Comparison of ENCODE assay signal across 17 cellular contexts in the genomic region with DNA sequence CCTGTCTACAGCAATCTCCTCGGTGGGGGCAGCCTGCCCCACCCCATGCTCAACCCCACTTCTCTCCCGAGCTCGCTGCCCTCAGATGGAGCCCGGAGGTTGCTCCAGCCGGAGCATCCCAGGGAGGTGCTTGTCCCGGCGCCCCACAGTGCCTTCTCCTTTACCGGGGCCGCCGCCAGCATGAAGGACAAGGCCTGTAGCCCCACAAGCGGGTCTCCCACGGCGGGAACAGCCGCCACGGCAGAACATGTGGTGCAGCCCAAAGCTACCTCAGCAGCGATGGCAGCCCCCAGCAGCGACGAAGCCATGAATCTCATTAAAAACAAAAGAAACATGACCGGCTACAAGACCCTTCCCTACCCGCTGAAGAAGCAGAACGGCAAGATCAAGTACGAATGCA. TPM values are rescaled to one million over a fixed set of nuclear protein-coding genes. Genes with fewer than 3 reads are reported as not detected.
DNase-seq lines count a peak whose midpoint lies in the region; ATAC-seq and TF ChIP-seq lines count a peak whose summit lies in the region.
"Had no signal": no experiment of that assay in that cellular context is flagged by ENCODE, and none has a peak within 500 bp of the region (broad histone marks: within the 10 kb centered on the region; RNA-seq: fewer than 3 reads in every experiment).

No MANE protein-coding gene starts in this region.

- H3K36me3 ChIP-seq in left ventricle myocardium inferior = peaks cover 27% of the 10 kb centered on the region

- H3K36me3 Mint-ChIP-seq in activated T-helper 1 cell treated with anti-CD3 and anti-CD28 coated beads, Interleukin-12 subunit alpha, Interleukin-12 subunit beta, Interleukin-2, Interleukin-4 antibody, amounts not matched to agents 30 ng/mL and 10 ng/mL and 1 ng/mL, durations not matched to agents 14 hours and 24 hours and 36 hours (ENCODE audit: low read depth) = peaks cover 89% of the 10 kb centered on the region
- H3K36me3 Mint-ChIP-seq in immature natural killer cell = peaks cover 68 to 87% (median 77%) of the 10 kb centered on the region in 3 donors

- intact Hi-C loops in activated T-helper 1 cell treated with anti-CD3 and anti-CD28 coated beads, Interleukin-12 subunit alpha, Interleukin-12 subunit beta, Interleukin-2, Interleukin-4 antibody, amounts not matched to agents 30 ng/mL and 10 ng/mL and 1 ng/mL, durations not matched to agents 14 hours and 24 hours and 36 hours (cut with micrococcal nuclease) = no loop called here
- intact Hi-C loops in left ventricle myocardium inferior (cut with micrococcal nuclease) = no loop called here

- H3K4me1 ChIP-seq in left ventricle myocardium inferior = peaks cover 13% of the 10 kb centered on the region

- no peak overlapping the region for H3K27ac ChIP-seq in left ventricle myocardium inferior (replicated peaks)

- H3K27me3 ChIP-seq in left ventricle myocardium inferior (ENCODE audit: low read depth) = peaks cover 53% of the 10 kb centered on the region

- no peak overlapping the region for H3K27ac Mint-ChIP-seq in stimulated activated naive CD8-positive, alpha-beta T cell treated with anti-CD3 and anti-CD28 coated beads, Interleukin-15, amount 100 ng/mL, for 72 hours
- H3K27ac Mint-ChIP-seq in activated T-helper 1 cell treated with anti-CD3 and anti-CD28 coated beads, Interleukin-12 subunit alpha, Interleukin-12 subunit beta, Interleukin-2, Interleukin-4 antibody, amounts not matched to agents 30 ng/mL and 10 ng/mL and 1 ng/mL, durations not matched to agents 14 hours and 24 hours and 36 hours = peak overlapping the region; percentile 61
- H3K27ac Mint-ChIP-seq in immature natural killer cell = peak overlapping the region; percentile 94 to 100 (median 98)
- H3K27ac Mint-ChIP-seq: B cell had no signal

- H3K4me1 Mint-ChIP-seq in stimulated activated naive CD8-positive, alpha-beta T cell treated with anti-CD3 and anti-CD28 coated beads, Interleukin-15, amount 100 ng/mL, for 72 hours = peaks cover 85% of the 10 kb centered on the region
- H3K4me1 Mint-ChIP-seq in activated T-helper 1 cell treated with anti-CD3 and anti-CD28 coated beads, Interleukin-12 subunit alpha, Interleukin-12 subunit beta, Interleukin-2, Interleukin-4 antibody, amounts not matched to agents 30 ng/mL and 10 ng/mL and 1 ng/mL, durations not matched to agents 14 hours and 24 hours and 36 hours (ENCODE audit: low read depth) = peaks cover 91% of the 10 kb centered on the region
- peaks cover 96 to 100% of the 10 kb centered on the region in 2 donors for H3K4me1 Mint-ChIP-seq in immature natural killer cell

- no peak for ATAC-seq in stimulated activated naive CD8-positive, alpha-beta T cell treated with anti-CD3 and anti-CD28 coated beads, Interleukin-15, amount 100 ng/mL, for 72 hours
- no peak for ATAC-seq in stimulated activated naive CD8-positive, alpha-beta T cell treated with anti-CD3 and anti-CD28 coated beads, Interleukin-15, Interleukin-2, amounts not matched to agents 100 U/mL and 50 U/mL, for 24 hours
- no peak for ATAC-seq in GM21447 (IDR thresholded peaks at IDR 0.05; ENCODE audit: unreplicated experiment)
- ATAC-seq: CD8-positive, alpha-beta T cell had no signal

- no peak for DNase-seq in stimulated activated naive CD8-positive, alpha-beta T cell treated with anti-CD3 and anti-CD28 coated beads, Interleukin-15, amount 100 ng/mL, for 72 hours
- DNase-seq in stimulated activated naive CD8-positive, alpha-beta T cell treated with anti-CD3 and anti-CD28 coated beads, Interleukin-15, Interleukin-2, amounts not matched to agents 100 U/mL and 50 U/mL, for 24 hours = no peak
- DNase-seq in activated T-helper 1 cell treated with anti-CD3 and anti-CD28 coated beads, Interleukin-12 subunit alpha, Interleukin-12 subunit beta, Interleukin-2, Interleukin-4 antibody, amounts not matched to agents 30 ng/mL and 10 ng/mL and 1 ng/mL, durations not matched to agents 14 hours and 24 hours and 36 hours (ENCODE audit: low spot score) = no peak
- no peak for DNase-seq in immature natural killer cell
- DNase-seq in NCI-H187 treated with DMSO at 0.1 percent for 48 hours (lab: John Stamatoyannopoulos, UW) = no peak
- DNase-seq in left ventricle myocardium inferior = no peak
- DNase-seq: CD8-positive, alpha-beta T cell; GF-D8; GOT3; KG1; NCI-H1092 treated with DMSO at 0.1 percent for 48 hours; NCI-H1694 treated with DMSO at 0.1 percent for 48 hours; NCI-H446 treated with DMSO at 0.1 percent for 48 hours; NCI-H774; SHP77 treated with DMSO at 0.1 percent for 48 hours had no signal

- H3K9me3 Mint-ChIP-seq in stimulated activated naive CD8-positive, alpha-beta T cell treated with anti-CD3 and anti-CD28 coated beads, Interleukin-15, amount 100 ng/mL, for 72 hours = no peaks in the 10 kb centered on the region
- no peaks in the 10 kb centered on the region for H3K9me3 Mint-ChIP-seq in activated T-helper 1 cell treated with anti-CD3 and anti-CD28 coated beads, Interleukin-12 subunit alpha, Interleukin-12 subunit beta, Interleukin-2, Interleukin-4 antibody, amounts not matched to agents 30 ng/mL and 10 ng/mL and 1 ng/mL, durations not matched to agents 14 hours and 24 hours and 36 hours
- no peaks in the 10 kb centered on the region for H3K9me3 Mint-ChIP-seq in immature natural killer cell
- H3K9me3 Mint-ChIP-seq: CD8-positive, alpha-beta T cell had no signal

- H3K4me3 ChIP-seq in left ventricle myocardium inferior = no peak overlapping the region

- H3K27me3 Mint-ChIP-seq in stimulated activated naive CD8-positive, alpha-beta T cell treated with anti-CD3 and anti-CD28 coated beads, Interleukin-15, amount 100 ng/mL, for 72 hours = peaks cover 25% of the 10 kb centered on the region
- no peaks in the 10 kb centered on the region for H3K27me3 Mint-ChIP-seq in activated T-helper 1 cell treated with anti-CD3 and anti-CD28 coated beads, Interleukin-12 subunit alpha, Interleukin-12 subunit beta, Interleukin-2, Interleukin-4 antibody, amounts not matched to agents 30 ng/mL and 10 ng/mL and 1 ng/mL, durations not matched to agents 14 hours and 24 hours and 36 hours (ENCODE audit: insufficient read depth)
- peaks cover 2 to 15% (median 2%) of the 10 kb centered on the region in 3 donors for H3K27me3 Mint-ChIP-seq in immature natural killer cell (ENCODE audit: low read depth in 3 of 3)
- H3K27me3 Mint-ChIP-seq: B cell had no signal

- H3K9me3 ChIP-seq in left ventricle myocardium inferior (replicated peaks) = no peaks in the 10 kb centered on the region

- peak overlapping the region; percentile 49 to 57 for H3K4me3 Mint-ChIP-seq in stimulated activated naive CD8-positive, alpha-beta T cell treated with anti-CD3 and anti-CD28 coated beads, Interleukin-15, amount 100 ng/mL, for 72 hours
- H3K4me3 Mint-ChIP-seq in activated T-helper 1 cell treated with anti-CD3 and anti-CD28 coated beads, Interleukin-12 subunit alpha, Interleukin-12 subunit beta, Interleukin-2, Interleukin-4 antibody, amounts not matched to agents 30 ng/mL and 10 ng/mL and 1 ng/mL, durations not matched to agents 14 hours and 24 hours and 36 hours = peak overlapping the region; percentile 89
- H3K4me3 Mint-ChIP-seq in immature natural killer cell = peak overlapping the region; percentile 86 to 99 (median 94)
- H3K4me3 Mint-ChIP-seq: B cell; CD8-positive, alpha-beta T cell had no signal

- no peak for TF ChIP-seq CTCF in left ventricle myocardium inferior (IDR thresholded peaks at IDR 0.05; ENCODE audit: borderline replicate concordance)

RNA-seq across cellular contexts. Expression of gene PRDM1, which starts 19.4 kb away (rescaled TPM):
- 74.1 and 78.8 TPM in 2 replicates for total RNA-seq in activated T-helper 1 cell treated with anti-CD3 and anti-CD28 coated beads, Interleukin-12 subunit alpha, Interleukin-12 subunit beta, Interleukin-2, Interleukin-4 antibody, amounts not matched to agents 30 ng/mL and 10 ng/mL and 1 ng/mL, durations not matched to agents 14 hours and 24 hours and 36 hours
- 10 to 100 TPM; 25.3 to 77.0 (median 33.0) TPM for polyA plus RNA-seq in immature natural killer cell
- 0.85 TPM for total RNA-seq in left ventricle myocardium inferior

Comparison
In these comparisons a context has a peak if more than half of its experiments do, and no peak if none do; other contexts are left out.
1. H3K27ac Mint-ChIP-seq: peak in activated T-helper 1 cell treated with anti-CD3 and anti-CD28 coated beads, Interleukin-12 subunit alpha, Interleukin-12 subunit beta, Interleukin-2, Interleukin-4 antibody, amounts not matched to agents 30 ng/mL and 10 ng/mL and 1 ng/mL, durations not matched to agents 14 hours and 24 hours and 36 hours (single experiment) and immature natural killer cell (6 of 6); none in stimulated activated naive CD8-positive, alpha-beta T cell treated with anti-CD3 and anti-CD28 coated beads, Interleukin-15, amount 100 ng/mL, for 72 hours (0 of 2).
2. RNA of gene PRDM1, which starts 19.4 kb away (total RNA-seq): 74.1 to 78.8 TPM in activated T-helper 1 cell treated with anti-CD3 and anti-CD28 coated beads, Interleukin-12 subunit alpha, Interleukin-12 subunit beta, Interleukin-2, Interleukin-4 antibody, amounts not matched to agents 30 ng/mL and 10 ng/mL and 1 ng/mL, durations not matched to agents 14 hours and 24 hours and 36 hours; 0.85 TPM in left ventricle myocardium inferior (single experiment); every median in the first group is over 10 times any median in the second.
3. Peak in every context shown above with its lines, with median percentiles within 50 percentile points of each other: H3K4me3 Mint-ChIP-seq.